12 cellular contexts compared by ENCODE assay signal in the genomic region with DNA sequence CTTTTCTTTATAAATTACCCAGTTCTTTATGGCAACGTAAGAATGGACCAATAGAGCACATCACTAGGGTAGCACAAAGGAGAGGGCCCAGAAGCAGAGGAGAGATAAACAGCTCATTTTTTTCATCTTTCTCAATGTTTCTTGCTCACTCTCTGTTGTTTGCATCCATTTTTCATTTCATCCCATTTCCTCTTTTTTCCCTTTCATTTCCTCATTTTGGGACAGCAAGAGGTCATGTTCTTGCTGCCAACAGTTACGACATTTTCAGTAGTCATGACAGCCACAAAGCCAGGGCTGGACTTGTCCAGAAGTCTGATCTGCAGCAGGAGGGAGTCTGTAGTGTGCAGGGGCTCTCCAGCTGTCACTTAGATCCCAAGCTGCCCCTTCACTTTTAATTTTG. TPM values are rescaled to one million over a fixed set of nuclear protein-coding genes. Genes with fewer than 3 reads are reported as not detected.
DNase-seq lines count a peak whose midpoint lies in the region; ATAC-seq, FAIRE-seq and TF ChIP-seq lines count a peak whose summit lies in the region.
"Had no signal": no experiment of that assay in that cellular context is flagged by ENCODE, and none has a peak within 500 bp of the region (broad histone marks: within the 10 kb centered on the region; RNA-seq: fewer than 3 reads in every experiment).

No MANE protein-coding gene starts in this region.

- in situ Hi-C loops in K562 (cut with MboI) (no loop called here), brain microvascular endothelial cell (cut with HindIII; ENCODE audit: low pct_ligation_motif_present, low sequenced_read_pairs) (no loop called here)

- no peak for TF ChIP-seq CTCF in GM10248 (IDR thresholded peaks at IDR 0.05; ENCODE audit: control extremely low read depth, extremely low read depth, low read depth, missing control alignments)
- TF ChIP-seq CTCF in K562 (IDR thresholded peaks at IDR 0.05 in 2 of 3, conservative IDR thresholded peaks at IDR 0.05 in 1 of 3; ENCODE audit: insufficient read depth in 2 of 3, low read depth in 1 of 3, low read length in 3 of 3): no peak
- TF ChIP-seq CTCF in mucosa of descending colon (IDR thresholded peaks at IDR 0.05): no peak
- TF ChIP-seq CTCF in brain microvascular endothelial cell (IDR thresholded peaks at IDR 0.05; ENCODE audit: low read depth, low read length, missing control alignments): no peak

- peak; percentile 58 for ATAC-seq in HG03159 (IDR thresholded peaks at IDR 0.05; ENCODE audit: unreplicated experiment)
- no peak for ATAC-seq in K562
- ATAC-seq in mucosa of descending colon: peak; percentile 37
- ATAC-seq: left colon had no signal

- no peak for FAIRE-seq in K562 (lab: Jason Lieb, UNC)

- POLR2A ChIA-PET in GM10248 (lab: Yijun Ruan, JAX) (no interaction called here), K562 (lab: Yijun Ruan, JAX) (interaction anchor here (0.8 kb wide), 1 partner anchor 11 kb away, joined by 3 read pairs; no protein-coding TSS in a partner anchor)

- H3K9me3 ChIP-seq in K562 (replicated peaks; ENCODE audit: control insufficient read depth, insufficient read depth, low read depth, low read length): no peaks in the 10 kb centered on the region; the same call in 1 of the 2 replicates
- peaks cover 11% of the 10 kb centered on the region for H3K9me3 ChIP-seq in mucosa of descending colon

- no peak overlapping the region for H3K4me3 ChIP-seq in K562
- H3K4me3 ChIP-seq in mucosa of descending colon: no peak overlapping the region
- H3K4me3 ChIP-seq in brain microvascular endothelial cell (ENCODE audit: low read depth, low read length): no peak overlapping the region
- H3K4me3 ChIP-seq: BLaER1, suprapubic skin had no signal

- no peak overlapping the region for H3K27ac Mint-ChIP-seq in activated T-helper 1 cell treated with anti-CD3 and anti-CD28 coated beads, Interleukin-12 subunit alpha, Interleukin-12 subunit beta, Interleukin-2, Interleukin-4 antibody, amounts not matched to agents 30 ng/mL and 10 ng/mL and 1 ng/mL, durations not matched to agents 14 hours and 24 hours and 36 hours
- no peak overlapping the region for H3K27ac Mint-ChIP-seq in T-helper 2 cell treated with Interferon-gamma antibody and Interleukin-4, amounts not matched to agents 5 μg/mL and 100 μg/mL, for 36 hours

- DNase-seq in GM10248 (ENCODE audit: extremely low spot score) (peak; percentile 46), K562 (ENCODE audit: extremely low read depth in 1 of 4, low spot score in 3 of 4) (no peak), mucosa of descending colon (no peak), cerebellum (ENCODE audit: low spot score) (no peak), brain microvascular endothelial cell (no peak)
- no peak for DNase-seq in activated T-helper 1 cell treated with anti-CD3 and anti-CD28 coated beads, Interleukin-12 subunit alpha, Interleukin-12 subunit beta, Interleukin-2, Interleukin-4 antibody, amounts not matched to agents 30 ng/mL and 10 ng/mL and 1 ng/mL, durations not matched to agents 14 hours and 24 hours and 36 hours (ENCODE audit: low spot score)
- DNase-seq in T-helper 2 cell treated with Interferon-gamma antibody and Interleukin-4, amounts not matched to agents 5 μg/mL and 100 μg/mL, for 36 hours (ENCODE audit: low spot score): no peak
- DNase-seq: activated naive CD4-positive, alpha-beta T cell treated with Interleukin-2 at 50 U/mL for 16 hours; left colon had no signal

- no peak overlapping the region for H3K4me3 Mint-ChIP-seq in activated T-helper 1 cell treated with anti-CD3 and anti-CD28 coated beads, Interleukin-12 subunit alpha, Interleukin-12 subunit beta, Interleukin-2, Interleukin-4 antibody, amounts not matched to agents 30 ng/mL and 10 ng/mL and 1 ng/mL, durations not matched to agents 14 hours and 24 hours and 36 hours
- no peak overlapping the region for H3K4me3 Mint-ChIP-seq in T-helper 2 cell treated with Interferon-gamma antibody and Interleukin-4, amounts not matched to agents 5 μg/mL and 100 μg/mL, for 36 hours

- H3K79me2 ChIP-seq in K562 (ENCODE audit: control insufficient read depth, insufficient read depth, low read length): no peaks in the 10 kb centered on the region

- CTCF ChIA-PET in GM10248 (lab: Yijun Ruan, JAX): interaction anchor here (0.9 to 2.2 kb wide), 9 partner anchors 9 to 57 kb away, joined by 3 to 15 read pairs (median 4); a partner anchor contains a TSS
- CTCF ChIA-PET in K562 (lab: Yijun Ruan, JAX; ENCODE audit: low intra/inter-chr PET ratio): no interaction called here

- no peak overlapping the region for H3K9ac ChIP-seq in K562 (ENCODE audit: insufficient read depth in 1 of 2, low read depth in 2 of 2, low read length in 2 of 2)
- H3K9ac ChIP-seq: BLaER1 had no signal

- H2AFZ ChIP-seq in K562 (ENCODE audit: low read depth, low read length): no peak overlapping the region

- TF ChIP-seq POLR2A in K562 (conservative IDR thresholded peaks at IDR 0.05): no peak

- no peak overlapping the region for H3K27ac ChIP-seq in K562 (ENCODE audit: extremely low read depth, low read depth, low read length)
- no peak overlapping the region for H3K27ac ChIP-seq in brain microvascular endothelial cell
- H3K27ac ChIP-seq: BLaER1, suprapubic skin had no signal

- WGBS in K562 (ENCODE audit: insufficient coverage, low coverage, missing lambda C conversion rate): 3% methylated on average over 2 of the region's 2 CpGs

- TF ChIP-seq EP300 in K562 (IDR thresholded peaks at IDR 0.05; ENCODE audit: low read length): no peak

- H3K4me1 Mint-ChIP-seq in activated T-helper 1 cell treated with anti-CD3 and anti-CD28 coated beads, Interleukin-12 subunit alpha, Interleukin-12 subunit beta, Interleukin-2, Interleukin-4 antibody, amounts not matched to agents 30 ng/mL and 10 ng/mL and 1 ng/mL, durations not matched to agents 14 hours and 24 hours and 36 hours (ENCODE audit: low read depth): peaks cover 4% of the 10 kb centered on the region
- peaks cover 12% of the 10 kb centered on the region for H3K4me1 Mint-ChIP-seq in T-helper 2 cell treated with Interferon-gamma antibody and Interleukin-4, amounts not matched to agents 5 μg/mL and 100 μg/mL, for 36 hours (ENCODE audit: low read depth)

- intact Hi-C loops in K562 (cut with micrococcal nuclease) (no loop called here), mucosa of descending colon (cut with DNase I, micrococcal nuclease) (no loop called here)
- intact Hi-C loops in activated T-helper 1 cell treated with anti-CD3 and anti-CD28 coated beads, Interleukin-12 subunit alpha, Interleukin-12 subunit beta, Interleukin-2, Interleukin-4 antibody, amounts not matched to agents 30 ng/mL and 10 ng/mL and 1 ng/mL, durations not matched to agents 14 hours and 24 hours and 36 hours (cut with micrococcal nuclease): no loop called here

- no peak overlapping the region for H3K4me2 ChIP-seq in K562 (ENCODE audit: insufficient read depth, low read length)
- H3K4me2 ChIP-seq: BLaER1 had no signal

- TF ChIP-seq RAD21 in K562 (CRISPR knock-in tag; conservative IDR thresholded peaks at IDR 0.05 in 1 of 2, IDR thresholded peaks at IDR 0.05 in 1 of 2): no peak

- H3K4me1 ChIP-seq in K562 (replicated peaks in 1 of 2; ENCODE audit: control insufficient read depth in 2 of 2, insufficient read depth in 2 of 2, low read length in 2 of 2) (peaks cover 0 to 9% of the 10 kb centered on the region in 2 experiments; a peak in 2 of 5 replicates), mucosa of descending colon (ENCODE audit: low read depth) (peaks cover 9% of the 10 kb centered on the region)
- H3K4me1 ChIP-seq: BLaER1 had no signal

- H3K27me3 ChIP-seq in K562 (ENCODE audit: control insufficient read depth in 2 of 2, insufficient read depth in 2 of 2, low read length in 2 of 2) (no peaks in the 10 kb centered on the region), brain microvascular endothelial cell (replicated peaks) (no peaks in the 10 kb centered on the region)
- H3K27me3 ChIP-seq: BLaER1, suprapubic skin had no signal

- H3K36me3 Mint-ChIP-seq in activated T-helper 1 cell treated with anti-CD3 and anti-CD28 coated beads, Interleukin-12 subunit alpha, Interleukin-12 subunit beta, Interleukin-2, Interleukin-4 antibody, amounts not matched to agents 30 ng/mL and 10 ng/mL and 1 ng/mL, durations not matched to agents 14 hours and 24 hours and 36 hours (ENCODE audit: low read depth): peaks cover 2% of the 10 kb centered on the region
- peaks cover 6% of the 10 kb centered on the region for H3K36me3 Mint-ChIP-seq in T-helper 2 cell treated with Interferon-gamma antibody and Interleukin-4, amounts not matched to agents 5 μg/mL and 100 μg/mL, for 36 hours (ENCODE audit: low read depth)

- no peaks in the 10 kb centered on the region for H4K20me1 ChIP-seq in K562 (replicated peaks; ENCODE audit: control insufficient read depth, insufficient read depth, low read length)
- H4K20me1 ChIP-seq: BLaER1 had no signal

- peaks cover 26% of the 10 kb centered on the region for H3K9me3 Mint-ChIP-seq in activated T-helper 1 cell treated with anti-CD3 and anti-CD28 coated beads, Interleukin-12 subunit alpha, Interleukin-12 subunit beta, Interleukin-2, Interleukin-4 antibody, amounts not matched to agents 30 ng/mL and 10 ng/mL and 1 ng/mL, durations not matched to agents 14 hours and 24 hours and 36 hours
- peaks cover 30% of the 10 kb centered on the region for H3K9me3 Mint-ChIP-seq in T-helper 2 cell treated with Interferon-gamma antibody and Interleukin-4, amounts not matched to agents 5 μg/mL and 100 μg/mL, for 36 hours

- no peaks in the 10 kb centered on the region for H3K9me1 ChIP-seq in K562 (ENCODE audit: control insufficient read depth, insufficient read depth, low read length)

- no TSS peak for BruUV-seq in K562 (replicated peaks; lab: Mats Ljungman, UMichigan)

- no peaks in the 10 kb centered on the region for H3K36me3 ChIP-seq in K562 (ENCODE audit: control insufficient read depth, insufficient read depth, low read length)
- H3K36me3 ChIP-seq in mucosa of descending colon (ENCODE audit: low read depth): no peaks in the 10 kb centered on the region
- no peaks in the 10 kb centered on the region for H3K36me3 ChIP-seq in brain microvascular endothelial cell (replicated peaks)
- H3K36me3 ChIP-seq: BLaER1, suprapubic skin had no signal

- H3K27me3 Mint-ChIP-seq in activated T-helper 1 cell treated with anti-CD3 and anti-CD28 coated beads, Interleukin-12 subunit alpha, Interleukin-12 subunit beta, Interleukin-2, Interleukin-4 antibody, amounts not matched to agents 30 ng/mL and 10 ng/mL and 1 ng/mL, durations not matched to agents 14 hours and 24 hours and 36 hours (ENCODE audit: insufficient read depth): no peaks in the 10 kb centered on the region
- H3K27me3 Mint-ChIP-seq in T-helper 2 cell treated with Interferon-gamma antibody and Interleukin-4, amounts not matched to agents 5 μg/mL and 100 μg/mL, for 36 hours (ENCODE audit: low read depth): no peaks in the 10 kb centered on the region

RNA-seq across cellular contexts. Expression of a gene that starts 52.7 kb away (rescaled TPM):
- total RNA-seq in K562 (2011; cell fraction: chromatin; rRNA removed; ENCODE audit: low replicate concordance): not detected in 2 replicates
- not detected in 2 replicates for total RNA-seq in K562 (2011; cell fraction: nucleolus; rRNA removed)
- total RNA-seq in K562 (2011; cell fraction: nucleoplasm; rRNA removed): not detected in 2 replicates
- not detected in 2 replicates for total RNA-seq in K562 (2014; rRNA removed)
- not detected in 2 replicates for total RNA-seq in K562 (2014; rRNA removed; fragmentation: Illumina TruSeq; extraction: Trizol)
- total RNA-seq in K562 (2015; rRNA removed; fragmentation: Illumina TruSeq; extraction: Trizol): not detected in 2 replicates
- 0.07 and 0.13 TPM in 2 replicates for total RNA-seq in K562 (2021)
- not detected in 2 replicates for polyA plus RNA-seq in K562 (2011; rRNA removed)
- polyA plus RNA-seq in K562 (2011; cell fraction: cytosol; rRNA removed): not detected in 2 replicates
- not detected in 2 replicates for polyA plus RNA-seq in K562 (2011; cell fraction: nucleus; rRNA removed)
- not detected in 2 replicates for polyA plus RNA-seq in K562 (2012)
- polyA plus RNA-seq in K562 (2014; fragmentation: Illumina TruSeq; extraction: Trizol): not detected in 2 replicates
- not detected for polyA plus RNA-seq in K562 (2014; fragmentation: Nextera tagmentation; extraction: Ambion mirVana)
- not detected in 2 replicates for polyA plus RNA-seq in K562 (2014; rRNA removed)
- not detected in 2 replicates for polyA minus RNA-seq in K562 (2011; rRNA and poly(A)+ RNA removed)
- not detected in 2 replicates for polyA minus RNA-seq in K562 (2011; cell fraction: cytosol; rRNA and poly(A)+ RNA removed)
- polyA minus RNA-seq in K562 (2011; cell fraction: nucleus; rRNA and poly(A)+ RNA removed): not detected in 2 replicates
- 10 to 100 TPM in 2 of 3 donors, 1 to 10 TPM in 1; 1.6 to 15.0 (median 13.8) TPM for total RNA-seq in mucosa of descending colon
- total RNA-seq in cerebellum: 23.7 TPM
- 12.7 and 14.7 TPM in 2 replicates for total RNA-seq in activated T-helper 1 cell treated with anti-CD3 and anti-CD28 coated beads, Interleukin-12 subunit alpha, Interleukin-12 subunit beta, Interleukin-2, Interleukin-4 antibody, amounts not matched to agents 30 ng/mL and 10 ng/mL and 1 ng/mL, durations not matched to agents 14 hours and 24 hours and 36 hours
